1 cellular context compared by ENCODE assay signal in the genomic region with DNA sequence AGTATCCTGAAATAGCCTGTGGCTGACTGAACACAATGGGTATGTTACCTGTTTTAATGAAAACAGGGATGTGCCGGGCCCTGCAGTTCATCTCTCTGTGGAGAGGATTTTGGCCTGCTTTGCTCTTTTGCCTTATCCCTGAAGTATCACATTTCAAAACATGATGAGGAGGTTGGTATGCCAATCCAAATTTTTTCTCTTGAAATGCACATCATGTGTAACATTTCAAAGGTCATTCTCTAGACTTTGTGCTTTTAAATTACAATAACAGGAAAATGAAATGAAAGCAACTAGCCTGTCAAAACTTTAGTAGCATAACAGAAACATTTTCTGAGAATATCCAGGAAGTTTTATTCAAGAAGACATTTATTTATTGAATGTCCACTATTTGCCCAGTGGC.
TF ChIP-seq lines count a peak whose summit lies in the region.

No MANE protein-coding gene starts in this region.

TF ChIP-seq in HepG2, 621 proteins besides CTCF, POLR2A, EP300 and RAD21 (continued from another document):
- TF ChIP-seq, protein P1, sequence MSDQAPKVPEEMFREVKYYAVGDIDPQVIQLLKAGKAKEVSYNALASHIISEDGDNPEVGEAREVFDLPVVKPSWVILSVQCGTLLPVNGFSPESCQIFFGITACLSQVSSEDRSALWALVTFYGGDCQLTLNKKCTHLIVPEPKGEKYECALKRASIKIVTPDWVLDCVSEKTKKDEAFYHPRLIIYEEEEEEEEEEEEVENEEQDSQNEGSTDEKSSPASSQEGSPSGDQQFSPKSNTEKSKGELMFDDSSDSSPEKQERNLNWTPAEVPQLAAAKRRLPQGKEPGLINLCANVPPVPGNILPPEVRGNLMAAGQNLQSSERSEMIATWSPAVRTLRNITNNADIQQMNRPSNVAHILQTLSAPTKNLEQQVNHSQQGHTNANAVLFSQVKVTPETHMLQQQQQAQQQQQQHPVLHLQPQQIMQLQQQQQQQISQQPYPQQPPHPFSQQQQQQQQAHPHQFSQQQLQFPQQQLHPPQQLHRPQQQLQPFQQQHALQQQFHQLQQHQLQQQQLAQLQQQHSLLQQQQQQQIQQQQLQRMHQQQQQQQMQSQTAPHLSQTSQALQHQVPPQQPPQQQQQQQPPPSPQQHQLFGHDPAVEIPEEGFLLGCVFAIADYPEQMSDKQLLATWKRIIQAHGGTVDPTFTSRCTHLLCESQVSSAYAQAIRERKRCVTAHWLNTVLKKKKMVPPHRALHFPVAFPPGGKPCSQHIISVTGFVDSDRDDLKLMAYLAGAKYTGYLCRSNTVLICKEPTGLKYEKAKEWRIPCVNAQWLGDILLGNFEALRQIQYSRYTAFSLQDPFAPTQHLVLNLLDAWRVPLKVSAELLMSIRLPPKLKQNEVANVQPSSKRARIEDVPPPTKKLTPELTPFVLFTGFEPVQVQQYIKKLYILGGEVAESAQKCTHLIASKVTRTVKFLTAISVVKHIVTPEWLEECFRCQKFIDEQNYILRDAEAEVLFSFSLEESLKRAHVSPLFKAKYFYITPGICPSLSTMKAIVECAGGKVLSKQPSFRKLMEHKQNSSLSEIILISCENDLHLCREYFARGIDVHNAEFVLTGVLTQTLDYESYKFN (CRISPR knock-in tag; conservative IDR thresholded peaks at IDR 0.05), result peak; percentile 58
- TF ChIP-seq ARID3A (IDR thresholded peaks at IDR 0.05; ENCODE audit: low read depth, low read length) (peak; percentile 16; the same call in 1 of the 2 replicates), ZNF256 (CRISPR knock-in tag; conservative IDR thresholded peaks at IDR 0.05) (no peak), ZBTB21 (CRISPR knock-in tag; IDR thresholded peaks at IDR 0.05) (no peak), TEAD3 (CRISPR knock-in tag; optimal IDR thresholded peaks at IDR 0.05; ENCODE audit: borderline replicate concordance) (peak; percentile 47), HCFC1 (IDR thresholded peaks at IDR 0.05; ENCODE audit: low read depth, low read length) (no peak)
- TF ChIP-seq, protein P2, sequence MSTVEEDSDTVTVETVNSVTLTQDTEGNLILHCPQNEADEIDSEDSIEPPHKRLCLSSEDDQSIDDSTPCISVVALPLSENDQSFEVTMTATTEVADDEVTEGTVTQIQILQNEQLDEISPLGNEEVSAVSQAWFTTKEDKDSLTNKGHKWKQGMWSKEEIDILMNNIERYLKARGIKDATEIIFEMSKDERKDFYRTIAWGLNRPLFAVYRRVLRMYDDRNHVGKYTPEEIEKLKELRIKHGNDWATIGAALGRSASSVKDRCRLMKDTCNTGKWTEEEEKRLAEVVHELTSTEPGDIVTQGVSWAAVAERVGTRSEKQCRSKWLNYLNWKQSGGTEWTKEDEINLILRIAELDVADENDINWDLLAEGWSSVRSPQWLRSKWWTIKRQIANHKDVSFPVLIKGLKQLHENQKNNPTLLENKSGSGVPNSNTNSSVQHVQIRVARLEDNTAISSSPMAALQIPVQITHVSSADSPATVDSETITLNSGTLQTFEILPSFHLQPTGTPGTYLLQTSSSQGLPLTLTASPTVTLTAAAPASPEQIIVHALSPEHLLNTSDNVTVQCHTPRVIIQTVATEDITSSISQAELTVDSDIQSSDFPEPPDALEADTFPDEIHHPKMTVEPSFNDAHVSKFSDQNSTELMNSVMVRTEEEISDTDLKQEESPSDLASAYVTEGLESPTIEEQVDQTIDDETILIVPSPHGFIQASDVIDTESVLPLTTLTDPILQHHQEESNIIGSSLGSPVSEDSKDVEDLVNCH (CRISPR knock-in tag; IDR thresholded peaks at IDR 0.05), result no peak
